22 cellular contexts compared by ENCODE assay signal in the genomic region with DNA sequence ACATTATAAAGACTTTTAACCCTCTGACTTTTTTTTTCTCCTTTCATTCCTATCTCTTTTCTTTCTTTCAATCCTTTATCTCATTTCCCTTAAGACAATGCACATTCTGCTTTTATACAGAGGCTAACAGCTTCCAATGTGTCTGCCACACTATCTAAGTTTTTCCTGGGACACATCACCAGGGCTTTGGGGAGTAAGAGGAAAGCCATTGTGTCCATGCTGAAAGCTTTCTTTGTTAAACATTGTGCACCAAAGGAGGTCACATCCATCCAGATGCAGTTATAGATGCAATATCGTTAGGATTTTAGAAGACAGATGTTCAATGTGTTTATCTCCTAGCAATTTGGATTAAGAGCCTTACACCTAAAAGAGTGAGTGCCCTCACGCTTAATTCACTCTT.
"Had no signal": no experiment of that assay in that cellular context is flagged by ENCODE, and none has a peak within 500 bp of the region (broad histone marks: within the 10 kb centered on the region; RNA-seq: fewer than 3 reads in every experiment).

No MANE protein-coding gene starts in this region.

- H3K36me3 ChIP-seq: heart left ventricle, left ventricle myocardium inferior, neural progenitor cell, neutrophil, right atrium auricular region, right lobe of liver, stomach, thyroid gland, transverse colon, upper lobe of right lung had no signal

- H3K4me2 ChIP-seq: neural progenitor cell, smooth muscle cell had no signal

- DNase-seq: heart left ventricle; hypothalamus; islet precursor cell; left ventricle myocardium inferior; naive thymus-derived CD8-positive, alpha-beta T cell; occipital lobe; right lobe of liver; stimulated activated CD4-positive, alpha-beta T cell treated with anti-CD3 and anti-CD28 coated beads, Interleukin-1b, Interleukin-23, amount 100 ng/mL, for 48 hours; stimulated activated CD4-positive, alpha-beta T cell treated with anti-CD3 and anti-CD28 coated beads, Interleukin-4, amount 100 ng/mL, for 1 hour; stimulated activated naive B cell treated with anti-CD40 and anti-IgM and Interleukin-4, amounts not matched to agents 10 μg/mL and 1 μg/mL and 100 μg/mL, for 72 hours; stimulated activated naive CD8-positive, alpha-beta T cell treated with anti-CD3 and anti-CD28 coated beads, Interleukin-15, Interleukin-2, amounts not matched to agents 100 U/mL and 50 U/mL, for 24 hours; stomach; testis; thyroid gland; transverse colon; upper lobe of right lung had no signal

- H2AFZ ChIP-seq: neural progenitor cell, parathyroid adenoma had no signal

- H3K4me1 ChIP-seq: heart left ventricle, left ventricle myocardium inferior, neural progenitor cell, parathyroid adenoma, right atrium auricular region, right lobe of liver, stomach, testis, thyroid gland, transverse colon, upper lobe of right lung had no signal

- H3K9ac ChIP-seq: neural progenitor cell, parathyroid adenoma had no signal

- H3K27ac ChIP-seq: heart left ventricle, left ventricle myocardium inferior, neural progenitor cell, neutrophil, parathyroid adenoma, right atrium auricular region, right lobe of liver, stomach, testis, thyroid gland, transverse colon, upper lobe of right lung had no signal

- H3K79me2 ChIP-seq: parathyroid adenoma had no signal

- H3K4me3 ChIP-seq: heart left ventricle, left ventricle myocardium inferior, lung, neural progenitor cell, right atrium auricular region, right lobe of liver, smooth muscle cell, stomach, testis, thyroid gland, transverse colon, upper lobe of right lung had no signal

- H3K27me3 ChIP-seq: heart left ventricle, neural progenitor cell, neutrophil, right atrium auricular region, right lobe of liver, stomach, testis, thyroid gland, transverse colon, upper lobe of right lung had no signal

- H3K9me3 ChIP-seq: heart left ventricle, left ventricle myocardium inferior, neutrophil, right atrium auricular region, right lobe of liver, stomach, testis, thyroid gland, transverse colon, upper lobe of right lung had no signal

- ATAC-seq: heart left ventricle; naive thymus-derived CD8-positive, alpha-beta T cell; right lobe of liver; stimulated activated naive B cell treated with anti-CD40 and anti-IgM and Interleukin-4, amounts not matched to agents 10 μg/mL and 1 μg/mL and 100 μg/mL, for 72 hours; stimulated activated naive CD8-positive, alpha-beta T cell treated with anti-CD3 and anti-CD28 coated beads, Interleukin-15, Interleukin-2, amounts not matched to agents 100 U/mL and 50 U/mL, for 24 hours; upper lobe of right lung had no signal
